In the genomic region with DNA sequence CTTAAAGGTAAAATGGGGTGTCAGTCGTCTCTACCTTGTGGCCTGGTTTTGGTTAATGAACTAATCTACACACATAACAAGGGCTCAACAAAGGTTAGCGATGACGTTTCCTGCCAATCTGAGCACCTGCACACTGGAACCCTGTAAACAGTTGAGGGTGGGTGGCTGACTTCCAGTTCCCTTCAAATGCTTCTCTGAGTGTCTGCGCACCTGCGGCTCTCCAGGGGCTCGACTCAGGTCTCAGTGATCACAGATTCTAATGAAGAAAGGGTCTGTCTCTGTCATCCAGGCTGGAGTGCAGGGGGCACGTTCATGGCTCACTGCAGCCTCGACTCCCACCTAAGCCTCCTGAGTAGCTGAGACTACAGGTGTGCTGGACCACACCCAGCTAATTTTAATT, we compare ENCODE assay signal across 16 cellular contexts. TPM values are rescaled to one million over a fixed set of nuclear protein-coding genes. Genes with fewer than 3 reads are reported as not detected.
A peak's percentile ranks its signal among the peaks of the same experiment; 100 is the strongest.
DNase-seq lines count a peak whose midpoint lies in the region; ATAC-seq and TF ChIP-seq lines count a peak whose summit lies in the region.
"Had no signal": no experiment of that assay in that cellular context is flagged by ENCODE, and none has a peak within 500 bp of the region (broad histone marks: within the 10 kb centered on the region; RNA-seq: fewer than 3 reads in every experiment).

No MANE protein-coding gene starts in this region.

- peak overlapping the region; percentile 63; the same call in 1 of the 2 replicates for H3K9ac ChIP-seq in OCI-LY3 (ENCODE audit: low read length)

- WGBS in sigmoid colon, 2 donors = 23 to 54% methylated on average over 8 of the region's 8 CpGs

- H3K36me3 ChIP-seq in OCI-LY3 (replicated peaks; ENCODE audit: low read depth, low read length) = no peaks in the 10 kb centered on the region
- no peaks in the 10 kb centered on the region for H3K36me3 ChIP-seq in sigmoid colon

- H3K27me3 ChIP-seq in OCI-LY3 (ENCODE audit: low read depth, low read length) = no peaks in the 10 kb centered on the region
- H3K27me3 ChIP-seq in sigmoid colon = no peaks in the 10 kb centered on the region
- H3K27me3 ChIP-seq: hepatocyte had no signal

- H3K4me1 ChIP-seq in OCI-LY3 (ENCODE audit: low read length) = peaks cover 44% of the 10 kb centered on the region
- H3K4me1 ChIP-seq in sigmoid colon = peaks cover 0 to 21% (median 20%) of the 10 kb centered on the region in 4 donors

- peak overlapping the region; percentile 72 for H3K4me2 ChIP-seq in OCI-LY3 (ENCODE audit: low read length)
- H3K4me2 ChIP-seq: hepatocyte had no signal

- no peak for TF ChIP-seq EP300 in sigmoid colon (IDR thresholded peaks at IDR 0.05)

- no peak for ATAC-seq in left cardiac atrium
- ATAC-seq: natural killer cell had no signal

- no peak for TF ChIP-seq CTCF in OCI-LY3 (IDR thresholded peaks at IDR 0.05; ENCODE audit: low read depth, low read length)
- TF ChIP-seq CTCF in sigmoid colon (IDR thresholded peaks at IDR 0.05) = no peak

- H2AFZ ChIP-seq in OCI-LY3 (ENCODE audit: low read depth, low read length) = no peak overlapping the region; the same call in 1 of the 2 replicates
- H2AFZ ChIP-seq: hepatocyte had no signal

- no peaks in the 10 kb centered on the region for H4K20me1 ChIP-seq in OCI-LY3 (ENCODE audit: insufficient read depth, low read length)

- no peak for TF ChIP-seq POLR2A in sigmoid colon (IDR thresholded peaks at IDR 0.05)

- H3K27ac ChIP-seq in OCI-LY3 (ENCODE audit: low read length) = peak overlapping the region; percentile 78
- no peak overlapping the region for H3K27ac ChIP-seq in sigmoid colon

- no peaks in the 10 kb centered on the region for H3K9me3 ChIP-seq in OCI-LY3 (ENCODE audit: insufficient read depth, low read length)
- no peaks in the 10 kb centered on the region for H3K9me3 ChIP-seq in sigmoid colon

- H3K79me2 ChIP-seq in OCI-LY3 (ENCODE audit: low read length) = peaks cover 16% of the 10 kb centered on the region

- peak overlapping the region; percentile 55 for H3K4me3 ChIP-seq in OCI-LY3 (ENCODE audit: low read length)
- H3K4me3 ChIP-seq in sigmoid colon = no peak overlapping the region
- H3K4me3 ChIP-seq: hepatocyte had no signal

- intact Hi-C loops in sigmoid colon (cut with DNase I) = loop anchor here (5.0 kb wide), 1 partner anchor 61 kb away; no protein-coding TSS in a partner anchor
- intact Hi-C loops in left cardiac atrium (cut with DNase I) = loop anchor here in 1 of 2 donors (10.0 kb wide), 1 partner anchor 47 kb away; no protein-coding TSS in a partner anchor

- peak; percentile 80 for DNase-seq in DMS79 treated with DMSO at 0.1 percent for 48 hours (lab: John Stamatoyannopoulos, UW)
- DNase-seq in NCI-H146 (lab: John Stamatoyannopoulos, UW) = peak; percentile 26
- DNase-seq in sigmoid colon = peak; percentile 30
- no peak for DNase-seq in GM19240 (ENCODE audit: insufficient read length, low spot score)
- DNase-seq in NCI-H446 (lab: John Stamatoyannopoulos, UW) = no peak
- DNase-seq in left cardiac atrium = no peak
- DNase-seq: activated CD4-positive, alpha-beta T cell treated with anti-CD3 and anti-CD28 coated beads for 4 hours; activated gamma-delta T cell; AML-193; islet precursor cell; mammary epithelial cell; natural killer cell; NCI-H1694 treated with DMSO at 0.1 percent for 48 hours; stimulated activated CD4-positive, alpha-beta T cell treated with anti-CD3 and anti-CD28 coated beads, Interleukin-2, amount 100 ng/mL, for 48 hours had no signal

RNA-seq across cellular contexts. Expression of a gene that starts 3.3 kb away (rescaled TPM):
- 10 to 100 TPM; 18.9 to 26.6 (median 19.8) TPM for total RNA-seq in sigmoid colon
- 10 to 100 TPM; 14.4 to 48.5 (median 33.3) TPM for polyA plus RNA-seq in sigmoid colon
- 10 to 100 TPM; 65.1 to 69.4 TPM for total RNA-seq in left cardiac atrium

Comparison
In these comparisons a context has a peak if more than half of its experiments do, and no peak if none do; other contexts are left out.
1. DNase-seq: peak in DMS79 treated with DMSO at 0.1 percent for 48 hours (single experiment), NCI-H146 (single experiment) and sigmoid colon (single experiment); none in GM19240 (single experiment), NCI-H446 (0 of 2) and left cardiac atrium (single experiment).